Comparison of ENCODE assay signal across 27 cellular contexts in genomic region chr10:84158549-84158948, GRCh38. TPM values are rescaled to one million over a fixed set of nuclear protein-coding genes. Genes with fewer than 3 reads are reported as not detected.
"Had no signal": no experiment of that assay in that cellular context is flagged by ENCODE, and none has a peak within 500 bp of the region (broad histone marks: within the 10 kb centered on the region; RNA-seq: fewer than 3 reads in every experiment).

No MANE protein-coding gene starts in this region.

- H3K4me1 ChIP-seq: adrenal gland, ascending aorta, left ventricle myocardium inferior, pancreas, psoas muscle, upper lobe of right lung had no signal

- H3K27ac ChIP-seq: adrenal gland, ascending aorta, brain microvascular endothelial cell, left ventricle myocardium inferior, pancreas, psoas muscle, upper lobe of right lung, VCaP had no signal

- H3K4me3 Mint-ChIP-seq: activated CD4-positive, alpha-beta T cell treated with anti-CD3 and anti-CD28 coated beads, Interleukin-2, amount 10 ng/mL, durations not matched to agents 7 days and 5 days; activated CD8-positive, alpha-beta memory T cell treated with anti-CD3 and anti-CD28 coated beads, Interleukin-2, amount 10 ng/mL, durations not matched to agents 7 days and 5 days; activated CD8-positive, alpha-beta T cell treated with anti-CD3 and anti-CD28 coated beads for 36 hours; activated naive CD4-positive, alpha-beta T cell treated with anti-CD3 and anti-CD28 coated beads, Interleukin-2, amount 50 U/mL, for 24 hours; mesothelial cell of epicardium; nephron; T-helper 2 cell treated with Interferon-gamma antibody and Interleukin-4, amounts not matched to agents 5 μg/mL and 100 μg/mL, for 36 hours had no signal

- ATAC-seq: activated CD4-positive, CD25-positive, alpha-beta regulatory T cell treated with anti-CD3 and anti-CD28 coated beads, Interleukin-2, amount 50 U/mL, for 24 hours; activated CD8-positive, alpha-beta memory T cell treated with anti-CD3 and anti-CD28 coated beads, Interleukin-2, amount 10 ng/mL, durations not matched to agents 7 days and 5 days; activated CD8-positive, alpha-beta T cell treated with anti-CD3 and anti-CD28 coated beads for 36 hours had no signal

- DNase-seq: activated CD4-positive, alpha-beta T cell treated with anti-CD3 and anti-CD28 coated beads, Interleukin-2, amount 10 ng/mL, durations not matched to agents 7 days and 5 days; activated CD8-positive, alpha-beta memory T cell treated with anti-CD3 and anti-CD28 coated beads, Interleukin-2, amount 10 ng/mL, durations not matched to agents 7 days and 5 days; activated CD8-positive, alpha-beta T cell treated with anti-CD3 and anti-CD28 coated beads for 36 hours; activated gamma-delta T cell treated with Interleukin-2 at 50 U/mL for 16 hours; activated T-cell treated with anti-CD3 and anti-CD28 coated beads for 4 hours; adrenal gland; brain microvascular endothelial cell; central memory CD4-positive, alpha-beta T cell; effector memory CD4-positive, alpha-beta T cell; foreskin melanocyte; hippocampal formation; kidney glomerular epithelial cell; left ventricle myocardium inferior; pancreas; psoas muscle; right cardiac atrium; stimulated activated CD4-positive, alpha-beta T cell treated with anti-CD3 and anti-CD28 coated beads, Interleukin-4, amount 100 ng/mL, for 4 hours; upper lobe of right lung had no signal

- H3K27ac Mint-ChIP-seq: activated CD4-positive, alpha-beta T cell treated with anti-CD3 and anti-CD28 coated beads, Interleukin-2, amount 10 ng/mL, durations not matched to agents 7 days and 5 days; activated CD8-positive, alpha-beta memory T cell treated with anti-CD3 and anti-CD28 coated beads, Interleukin-2, amount 10 ng/mL, durations not matched to agents 7 days and 5 days; activated CD8-positive, alpha-beta T cell treated with anti-CD3 and anti-CD28 coated beads for 36 hours; mesothelial cell of epicardium; nephron; T-helper 2 cell treated with Interferon-gamma antibody and Interleukin-4, amounts not matched to agents 5 μg/mL and 100 μg/mL, for 36 hours had no signal

- H3K4me3 ChIP-seq: adrenal gland, ascending aorta, left ventricle myocardium inferior, pancreas, psoas muscle, upper lobe of right lung had no signal

- H3K9me3 ChIP-seq: adrenal gland, ascending aorta, left ventricle myocardium inferior, pancreas, psoas muscle, upper lobe of right lung had no signal

- H3K27me3 ChIP-seq: adrenal gland, ascending aorta, brain microvascular endothelial cell had no signal

- H3K27me3 Mint-ChIP-seq: activated CD8-positive, alpha-beta T cell treated with anti-CD3 and anti-CD28 coated beads for 36 hours; activated naive CD4-positive, alpha-beta T cell treated with anti-CD3 and anti-CD28 coated beads, Interleukin-2, amount 50 U/mL, for 24 hours had no signal

- H3K9me3 Mint-ChIP-seq: activated CD4-positive, alpha-beta T cell treated with anti-CD3 and anti-CD28 coated beads, Interleukin-2, amount 10 ng/mL, durations not matched to agents 7 days and 5 days; activated CD8-positive, alpha-beta T cell treated with anti-CD3 and anti-CD28 coated beads for 36 hours; activated naive CD4-positive, alpha-beta T cell treated with anti-CD3 and anti-CD28 coated beads, Interleukin-2, amount 50 U/mL, for 24 hours; mesothelial cell of epicardium; nephron; T-helper 2 cell treated with Interferon-gamma antibody and Interleukin-4, amounts not matched to agents 5 μg/mL and 100 μg/mL, for 36 hours had no signal

- FAIRE-seq: pancreas had no signal

RNA-seq across cellular contexts. Expression of gene GPR15LG, which starts 15.1 kb away (rescaled TPM):
- total RNA-seq: activated CD4-positive, alpha-beta T cell treated with anti-CD3 and anti-CD28 coated beads, Interleukin-2, amount 10 ng/mL, durations not matched to agents 7 days and 5 days; activated CD8-positive, alpha-beta memory T cell treated with anti-CD3 and anti-CD28 coated beads, Interleukin-2, amount 10 ng/mL, durations not matched to agents 7 days and 5 days; activated CD8-positive, alpha-beta T cell treated with anti-CD3 and anti-CD28 coated beads for 36 hours; ascending aorta; dermis microvascular lymphatic vessel endothelial cell; left ventricle myocardium inferior; lung microvascular endothelial cell; mesothelial cell of epicardium; psoas muscle; right cardiac atrium; upper lobe of right lung had no signal
- polyA plus RNA-seq: adrenal gland, right cardiac atrium had no signal

RNA-seq across cellular contexts. Expression of gene CDHR1, which starts 35.8 kb away (rescaled TPM):
- total RNA-seq: ascending aorta had no signal
